Comparison of ENCODE assay signal across 15 cellular contexts in genomic region chr14:20441466-20441865, GRCh38. TPM values are rescaled to one million over a fixed set of nuclear protein-coding genes. Genes with fewer than 3 reads are reported as not detected.
DNase-seq lines count a peak whose midpoint lies in the region; ATAC-seq and TF ChIP-seq lines count a peak whose summit lies in the region.
"Had no signal": no experiment of that assay in that cellular context is flagged by ENCODE, and none has a peak within 500 bp of the region (broad histone marks: within the 10 kb centered on the region; RNA-seq: fewer than 3 reads in every experiment).

No MANE protein-coding gene starts in this region.

- no peaks in the 10 kb centered on the region for H3K27me3 Mint-ChIP-seq in activated naive CD4-positive, alpha-beta T cell treated with anti-CD3 and anti-CD28 coated beads for 36 hours (ENCODE audit: low read depth)
- H3K27me3 Mint-ChIP-seq in T-helper 17 cell = no peaks in the 10 kb centered on the region
- no peaks in the 10 kb centered on the region for H3K27me3 Mint-ChIP-seq in activated naive CD8-positive, alpha-beta T cell treated with anti-CD3 and anti-CD28 coated beads, Interleukin-2, amount 10 ng/mL, durations not matched to agents 7 days and 5 days

- no peak for TF ChIP-seq EP300 in esophagus muscularis mucosa (IDR thresholded peaks at IDR 0.05)

- no peaks in the 10 kb centered on the region for H3K9me3 Mint-ChIP-seq in activated naive CD4-positive, alpha-beta T cell treated with anti-CD3 and anti-CD28 coated beads for 36 hours
- H3K9me3 Mint-ChIP-seq in activated naive CD8-positive, alpha-beta T cell treated with anti-CD3 and anti-CD28 coated beads, Interleukin-2, amount 10 ng/mL, durations not matched to agents 7 days and 5 days = no peaks in the 10 kb centered on the region

- POLR2A ChIA-PET in activated naive CD8-positive, alpha-beta T cell treated with anti-CD3 and anti-CD28 coated beads, Interleukin-2, amount 10 ng/mL, durations not matched to agents 7 days and 5 days (lab: Charles Lee) = interaction anchor here (0.5 to 3.1 kb wide), 5 partner anchors 11 to 28 kb away, joined by 3 to 18 read pairs (median 4); partner anchors contain the start of genes APEX1, OSGEP and PNP

- peaks cover 9% of the 10 kb centered on the region for H3K36me3 Mint-ChIP-seq in activated naive CD4-positive, alpha-beta T cell treated with anti-CD3 and anti-CD28 coated beads for 36 hours (ENCODE audit: low read depth)
- H3K36me3 Mint-ChIP-seq in T-helper 17 cell (ENCODE audit: low read depth) = peaks cover 4% of the 10 kb centered on the region
- peaks cover 8% of the 10 kb centered on the region for H3K36me3 Mint-ChIP-seq in activated naive CD8-positive, alpha-beta T cell treated with anti-CD3 and anti-CD28 coated beads, Interleukin-2, amount 10 ng/mL, durations not matched to agents 7 days and 5 days

- no peak overlapping the region for H3K27ac ChIP-seq in esophagus muscularis mucosa (replicated peaks in 1 of 4)
- H3K27ac ChIP-seq: RWPE1, SJCRH30 had no signal

- WGBS in esophagus muscularis mucosa = 75% methylated on average over 2 of the region's 2 CpGs

- peaks cover 0 to 10% (median 0%) of the 10 kb centered on the region in 4 donors for H3K27me3 ChIP-seq in esophagus muscularis mucosa
- H3K27me3 ChIP-seq: SJCRH30 had no signal

- H3K4me3 ChIP-seq in esophagus muscularis mucosa = no peak overlapping the region
- H3K4me3 ChIP-seq: SJCRH30 had no signal

- CTCF ChIA-PET in activated naive CD4-positive, alpha-beta T cell treated with anti-CD3 and anti-CD28 coated beads for 36 hours (lab: Charles Lee) = interaction anchor here (2.7 kb wide), 1 partner anchor 27 kb away, joined by 15 read pairs; the partner anchor contains the start of gene TEP1

- peak overlapping the region; percentile 18 for H3K27ac Mint-ChIP-seq in activated naive CD4-positive, alpha-beta T cell treated with anti-CD3 and anti-CD28 coated beads for 36 hours
- H3K27ac Mint-ChIP-seq in T-helper 17 cell = peak overlapping the region; percentile 68
- peak overlapping the region; percentile 92 for H3K27ac Mint-ChIP-seq in activated naive CD8-positive, alpha-beta T cell treated with anti-CD3 and anti-CD28 coated beads, Interleukin-2, amount 10 ng/mL, durations not matched to agents 7 days and 5 days

- DNase-seq in activated naive CD4-positive, alpha-beta T cell treated with anti-CD3 and anti-CD28 coated beads for 36 hours = no peak
- DNase-seq in activated naive CD4-positive, alpha-beta T cell treated with Interleukin-2 at 50 U/mL for 16 hours = no peak
- DNase-seq in T-helper 17 cell (no peak), esophagus muscularis mucosa (ENCODE audit: extremely low spot score) (no peak), NCI-H1092 treated with DMSO at 0.1 percent for 48 hours (lab: John Stamatoyannopoulos, UW) (no peak)
- DNase-seq in activated naive CD8-positive, alpha-beta T cell treated with anti-CD3 and anti-CD28 coated beads, Interleukin-2, amount 10 ng/mL, durations not matched to agents 7 days and 5 days = no peak
- DNase-seq in NK-92 treated with Interleukin-12 subunit alpha and Interleukin-12 subunit beta, amount 100 ng/mL, for 24 hours (lab: John Stamatoyannopoulos, UW) = no peak
- DNase-seq: DMS 273 treated with DMSO at 0.1 percent for 48 hours, MM.1S, NCI-H1105 treated with DMSO at 0.1 percent for 48 hours, NCI-H187, OCI-M1, SJCRH30 had no signal

- peaks cover 0 to 3% (median 0%) of the 10 kb centered on the region in 4 donors for H3K4me1 ChIP-seq in esophagus muscularis mucosa
- H3K4me1 ChIP-seq: SJCRH30 had no signal

- no peaks in the 10 kb centered on the region for H3K9me3 ChIP-seq in T-helper 17 cell (ENCODE audit: control insufficient read depth, low read length, poor library complexity, severe bottlenecking)
- no peaks in the 10 kb centered on the region for H3K9me3 ChIP-seq in esophagus muscularis mucosa
- H3K9me3 ChIP-seq: SJCRH30 had no signal

- no peak for TF ChIP-seq POLR2A in esophagus muscularis mucosa (IDR thresholded peaks at IDR 0.05; ENCODE audit: low read depth)

- ATAC-seq in T-helper 17 cell (no peak), GM21526 (IDR thresholded peaks at IDR 0.05; ENCODE audit: low FRiP score, unreplicated experiment) (no peak)
- ATAC-seq in activated naive CD8-positive, alpha-beta T cell treated with anti-CD3 and anti-CD28 coated beads, Interleukin-2, amount 10 ng/mL, durations not matched to agents 7 days and 5 days (ENCODE audit: low read depth) = no peak

- TF ChIP-seq CTCF in esophagus muscularis mucosa (IDR thresholded peaks at IDR 0.05) = no peak

- H3K4me1 Mint-ChIP-seq in activated naive CD4-positive, alpha-beta T cell treated with anti-CD3 and anti-CD28 coated beads for 36 hours (ENCODE audit: low read depth) = peaks cover 19% of the 10 kb centered on the region
- peaks cover 21% of the 10 kb centered on the region for H3K4me1 Mint-ChIP-seq in T-helper 17 cell
- H3K4me1 Mint-ChIP-seq in activated naive CD8-positive, alpha-beta T cell treated with anti-CD3 and anti-CD28 coated beads, Interleukin-2, amount 10 ng/mL, durations not matched to agents 7 days and 5 days = peaks cover 25% of the 10 kb centered on the region

- intact Hi-C loops in activated naive CD4-positive, alpha-beta T cell treated with anti-CD3 and anti-CD28 coated beads for 36 hours (cut with micrococcal nuclease) = loop anchor here (1.0 kb wide), 3 partner anchors 14 to 29 kb away; partner anchors contain the start of genes APEX1 and TEP1
- intact Hi-C loops in esophagus muscularis mucosa (cut with DNase I) = no loop called here

- H3K36me3 ChIP-seq in esophagus muscularis mucosa = peaks cover 8 to 19% (median 12%) of the 10 kb centered on the region in 4 donors

- H3K4me3 Mint-ChIP-seq in activated naive CD4-positive, alpha-beta T cell treated with anti-CD3 and anti-CD28 coated beads for 36 hours = no peak overlapping the region
- peak overlapping the region; percentile 22 for H3K4me3 Mint-ChIP-seq in T-helper 17 cell
- peak overlapping the region; percentile 82 for H3K4me3 Mint-ChIP-seq in activated naive CD8-positive, alpha-beta T cell treated with anti-CD3 and anti-CD28 coated beads, Interleukin-2, amount 10 ng/mL, durations not matched to agents 7 days and 5 days

RNA-seq across cellular contexts. Expression of gene KLHL33, which starts 5.5 kb away (rescaled TPM):
- total RNA-seq in activated naive CD4-positive, alpha-beta T cell treated with anti-CD3 and anti-CD28 coated beads for 36 hours = under 1 TPM; 0.07 to 0.10 TPM
- under 1 TPM; 0.39 to 0.47 TPM for total RNA-seq in T-helper 17 cell
- total RNA-seq in activated naive CD8-positive, alpha-beta T cell treated with anti-CD3 and anti-CD28 coated beads, Interleukin-2, amount 10 ng/mL, durations not matched to agents 7 days and 5 days = 1 to 10 TPM; 3.4 to 3.6 TPM
- under 1 TPM; 0.50 to 0.92 (median 0.77) TPM for total RNA-seq in esophagus muscularis mucosa
- total RNA-seq: SJCRH30 had no signal

RNA-seq across cellular contexts. Expression of gene OSGEP, which starts 13.1 kb away (rescaled TPM):
- 10 to 100 TPM; 35.7 to 36.8 TPM for total RNA-seq in activated naive CD4-positive, alpha-beta T cell treated with anti-CD3 and anti-CD28 coated beads for 36 hours
- total RNA-seq in T-helper 17 cell = 10 to 100 TPM; 48.9 to 55.3 TPM
- total RNA-seq in activated naive CD8-positive, alpha-beta T cell treated with anti-CD3 and anti-CD28 coated beads, Interleukin-2, amount 10 ng/mL, durations not matched to agents 7 days and 5 days = 10 to 100 TPM; 63.5 to 65.3 TPM
- total RNA-seq in esophagus muscularis mucosa = 10 to 100 TPM; 23.5 to 36.8 (median 24.8) TPM

RNA-seq across cellular contexts. Expression of gene APEX1, which starts 13.6 kb away (rescaled TPM):
- total RNA-seq in activated naive CD4-positive, alpha-beta T cell treated with anti-CD3 and anti-CD28 coated beads for 36 hours = 100 to 1,000 TPM; 187 to 190 TPM
- 100 to 1,000 TPM in 1 of 2 donors, 10 to 100 TPM in 1; 89.6 to 113 TPM for total RNA-seq in T-helper 17 cell
- total RNA-seq in activated naive CD8-positive, alpha-beta T cell treated with anti-CD3 and anti-CD28 coated beads, Interleukin-2, amount 10 ng/mL, durations not matched to agents 7 days and 5 days = 100 to 1,000 TPM; 118 to 123 TPM
- 100 to 1,000 TPM; 101 to 105 (median 104) TPM for total RNA-seq in esophagus muscularis mucosa

RNA-seq across cellular contexts. Expression of gene PIP4P1, which starts 19.8 kb away (rescaled TPM):
- total RNA-seq in activated naive CD4-positive, alpha-beta T cell treated with anti-CD3 and anti-CD28 coated beads for 36 hours = 10 to 100 TPM; 31.6 to 32.3 TPM
- 10 to 100 TPM; 58.5 to 58.9 TPM for total RNA-seq in T-helper 17 cell
- total RNA-seq in activated naive CD8-positive, alpha-beta T cell treated with anti-CD3 and anti-CD28 coated beads, Interleukin-2, amount 10 ng/mL, durations not matched to agents 7 days and 5 days = 10 to 100 TPM; 42.4 to 45.8 TPM
- total RNA-seq in esophagus muscularis mucosa = 10 to 100 TPM; 18.7 to 27.9 (median 24.5) TPM

RNA-seq across cellular contexts. Expression of gene PNP, which starts 27.7 kb away (rescaled TPM):
- total RNA-seq in activated naive CD4-positive, alpha-beta T cell treated with anti-CD3 and anti-CD28 coated beads for 36 hours = 100 to 1,000 TPM; 187 to 191 TPM
- total RNA-seq in T-helper 17 cell (100 to 1,000 TPM in 1 of 2 donors, 10 to 100 TPM in 1; 79.8 to 127 TPM), esophagus muscularis mucosa (10 to 100 TPM in 3 of 4 donors, 1 to 10 TPM in 1; 4.2 to 85.2 (median 14.2) TPM)
- total RNA-seq in activated naive CD8-positive, alpha-beta T cell treated with anti-CD3 and anti-CD28 coated beads, Interleukin-2, amount 10 ng/mL, durations not matched to agents 7 days and 5 days = 100 to 1,000 TPM; 135 to 141 TPM

Comparison
In these comparisons a context has a peak if more than half of its experiments do, and no peak if none do; other contexts are left out.
1. H3K27ac Mint-ChIP-seq: peak in every context shown above with its lines; median percentile 92 in activated naive CD8-positive, alpha-beta T cell treated with anti-CD3 and anti-CD28 coated beads, Interleukin-2, amount 10 ng/mL, durations not matched to agents 7 days and 5 days; 68 in T-helper 17 cell; 18 in activated naive CD4-positive, alpha-beta T cell treated with anti-CD3 and anti-CD28 coated beads for 36 hours.